ENCODE assay signal across 8 cellular contexts in the genomic region with DNA sequence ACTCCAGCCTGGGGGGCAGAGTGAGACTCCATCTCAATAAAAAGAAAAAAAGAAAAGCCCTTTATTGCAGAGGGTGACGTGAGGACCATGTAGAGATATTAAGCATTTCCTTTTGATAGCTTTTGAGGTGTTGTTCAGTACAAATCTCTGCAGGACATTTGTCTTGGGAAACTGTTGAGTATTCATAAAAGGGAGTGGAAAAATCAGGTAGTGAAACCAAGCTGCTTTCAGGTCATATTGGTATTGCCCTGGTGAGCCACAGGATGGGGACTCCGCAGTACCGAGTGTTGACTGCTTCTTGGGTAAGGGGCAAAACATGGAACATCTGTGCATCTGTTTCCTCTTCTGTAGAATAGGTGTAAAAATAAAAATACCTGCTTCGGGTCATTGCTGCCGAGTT. TPM values are rescaled to one million over a fixed set of nuclear protein-coding genes. Genes with fewer than 3 reads are reported as not detected.
DNase-seq lines count a peak whose midpoint lies in the region; ATAC-seq, FAIRE-seq and TF ChIP-seq lines count a peak whose summit lies in the region.

No MANE protein-coding gene starts in this region.

- peaks cover 15 to 45% of the 10 kb centered on the region in 2 experiments for H3K4me1 ChIP-seq in K562 (replicated peaks in 1 of 2; ENCODE audit: control insufficient read depth in 2 of 2, insufficient read depth in 2 of 2, low read length in 2 of 2)

- no peak for FAIRE-seq in K562 (lab: Jason Lieb, UNC)

- ATAC-seq in GM19455 (IDR thresholded peaks at IDR 0.05; ENCODE audit: unreplicated experiment) (peak; percentile 45), HG03097 (IDR thresholded peaks at IDR 0.05; ENCODE audit: low FRiP score, unreplicated experiment) (peak; percentile 41), K562 (no peak)

- no peak for TF ChIP-seq CTCF in GM06990 (IDR thresholded peaks at IDR 0.05; ENCODE audit: insufficient read depth, low read length, poor library complexity, severe bottlenecking)
- no peak for TF ChIP-seq CTCF in K562 (IDR thresholded peaks at IDR 0.05 in 2 of 3, conservative IDR thresholded peaks at IDR 0.05 in 1 of 3; ENCODE audit: insufficient read depth in 2 of 3, low read depth in 1 of 3, low read length in 3 of 3)
- TF ChIP-seq CTCF in lower leg skin (IDR thresholded peaks at IDR 0.05): no peak

- CTCF ChIA-PET in K562 (lab: Yijun Ruan, JAX; ENCODE audit: low intra/inter-chr PET ratio): no interaction called here

- H3K9me3 ChIP-seq in K562 (replicated peaks; ENCODE audit: control insufficient read depth, insufficient read depth, low read depth, low read length): no peaks in the 10 kb centered on the region

- BruUV-seq in K562 (replicated peaks; lab: Mats Ljungman, UMichigan): no TSS peak

- WGBS in K562 (ENCODE audit: insufficient coverage, low coverage, missing lambda C conversion rate): 80% methylated on average over 5 of the region's 5 CpGs
- 76 to 86% methylated on average over 5 of the region's 5 CpGs for WGBS in lower leg skin, 2 donors

- H3K9ac ChIP-seq in K562 (ENCODE audit: insufficient read depth in 1 of 2, low read depth in 2 of 2, low read length in 2 of 2): no peak overlapping the region

- H3K79me2 ChIP-seq in K562 (ENCODE audit: control insufficient read depth, insufficient read depth, low read length): peaks cover 11% of the 10 kb centered on the region; the same call in 1 of the 3 replicates

- peak; percentile 33 for DNase-seq in GM06990 (ENCODE audit: extremely low read depth, insufficient read length)
- no peak for DNase-seq in K562 (ENCODE audit: extremely low read depth in 1 of 4, low spot score in 3 of 4)
- DNase-seq in NCI-H524 treated with DMSO at 0.1 percent for 48 hours (lab: John Stamatoyannopoulos, UW): no peak
- DNase-seq in NCI-H1694 treated with DMSO at 0.1 percent for 48 hours (lab: John Stamatoyannopoulos, UW): no peak
- no peak for DNase-seq in lower leg skin (ENCODE audit: low spot score in 2 of 2)
- no peak for DNase-seq in DMS79 treated with DMSO at 0.1 percent for 48 hours (lab: John Stamatoyannopoulos, UW)

- no peak overlapping the region for H3K4me2 ChIP-seq in K562 (ENCODE audit: insufficient read depth, low read length)

- H4K20me1 ChIP-seq in K562 (replicated peaks; ENCODE audit: control insufficient read depth, insufficient read depth, low read length): no peaks in the 10 kb centered on the region; the same call in 1 of the 2 replicates

- no peak overlapping the region for H3K27ac ChIP-seq in K562 (ENCODE audit: extremely low read depth, low read depth, low read length)

- no peak overlapping the region for H3K4me3 ChIP-seq in GM06990 (replicated peaks; ENCODE audit: low read depth, low read length)
- no peak overlapping the region for H3K4me3 ChIP-seq in K562
- H3K4me3 ChIP-seq in lower leg skin (ENCODE audit: low read depth, poor library complexity, severe bottlenecking): no peak overlapping the region

- POLR2A ChIA-PET in K562 (lab: Yijun Ruan, JAX): interaction anchor here (0.7 to 10.9 kb wide), 6 partner anchors 9 to 33 kb away, joined by 3 to 220 read pairs (median 5); a partner anchor contains a TSS

- TF ChIP-seq EP300 in K562 (IDR thresholded peaks at IDR 0.05; ENCODE audit: low read length): no peak

- no peak for TF ChIP-seq RAD21 in K562 (CRISPR knock-in tag; conservative IDR thresholded peaks at IDR 0.05 in 1 of 2, IDR thresholded peaks at IDR 0.05 in 1 of 2)

- H3K9me1 ChIP-seq in K562 (ENCODE audit: control insufficient read depth, insufficient read depth, low read length): no peaks in the 10 kb centered on the region

- no peaks in the 10 kb centered on the region for H3K36me3 ChIP-seq in GM06990 (ENCODE audit: control insufficient read depth, insufficient read depth, low read length)
- peaks cover 8% of the 10 kb centered on the region; the same call in 2 of the 3 replicates for H3K36me3 ChIP-seq in K562 (ENCODE audit: control insufficient read depth, insufficient read depth, low read length)

- TF ChIP-seq POLR2A in K562 (conservative IDR thresholded peaks at IDR 0.05) (no peak), lower leg skin (IDR thresholded peaks at IDR 0.05) (no peak)

- in situ Hi-C loops in K562 (cut with MboI): no loop called here

- intact Hi-C loops in K562 (cut with micrococcal nuclease): no loop called here
- intact Hi-C loops in lower leg skin (cut with DNase I; ENCODE audit: low total_unique reads): no loop called here

- no peak overlapping the region for H2AFZ ChIP-seq in K562 (ENCODE audit: low read depth, low read length)

- H3K27me3 ChIP-seq in GM06990 (replicated peaks; ENCODE audit: control insufficient read depth, insufficient read depth, low read length) (no peaks in the 10 kb centered on the region), K562 (ENCODE audit: control insufficient read depth in 2 of 2, insufficient read depth in 2 of 2, low read length in 2 of 2) (no peaks in the 10 kb centered on the region)

TF ChIP-seq in K562, 482 proteins besides CTCF, POLR2A, EP300 and RAD21 (continues in another document):
- TF ChIP-seq MCM2 (IDR thresholded peaks at IDR 0.05; ENCODE audit: low read depth): no peak
- TF ChIP-seq, protein P1, sequence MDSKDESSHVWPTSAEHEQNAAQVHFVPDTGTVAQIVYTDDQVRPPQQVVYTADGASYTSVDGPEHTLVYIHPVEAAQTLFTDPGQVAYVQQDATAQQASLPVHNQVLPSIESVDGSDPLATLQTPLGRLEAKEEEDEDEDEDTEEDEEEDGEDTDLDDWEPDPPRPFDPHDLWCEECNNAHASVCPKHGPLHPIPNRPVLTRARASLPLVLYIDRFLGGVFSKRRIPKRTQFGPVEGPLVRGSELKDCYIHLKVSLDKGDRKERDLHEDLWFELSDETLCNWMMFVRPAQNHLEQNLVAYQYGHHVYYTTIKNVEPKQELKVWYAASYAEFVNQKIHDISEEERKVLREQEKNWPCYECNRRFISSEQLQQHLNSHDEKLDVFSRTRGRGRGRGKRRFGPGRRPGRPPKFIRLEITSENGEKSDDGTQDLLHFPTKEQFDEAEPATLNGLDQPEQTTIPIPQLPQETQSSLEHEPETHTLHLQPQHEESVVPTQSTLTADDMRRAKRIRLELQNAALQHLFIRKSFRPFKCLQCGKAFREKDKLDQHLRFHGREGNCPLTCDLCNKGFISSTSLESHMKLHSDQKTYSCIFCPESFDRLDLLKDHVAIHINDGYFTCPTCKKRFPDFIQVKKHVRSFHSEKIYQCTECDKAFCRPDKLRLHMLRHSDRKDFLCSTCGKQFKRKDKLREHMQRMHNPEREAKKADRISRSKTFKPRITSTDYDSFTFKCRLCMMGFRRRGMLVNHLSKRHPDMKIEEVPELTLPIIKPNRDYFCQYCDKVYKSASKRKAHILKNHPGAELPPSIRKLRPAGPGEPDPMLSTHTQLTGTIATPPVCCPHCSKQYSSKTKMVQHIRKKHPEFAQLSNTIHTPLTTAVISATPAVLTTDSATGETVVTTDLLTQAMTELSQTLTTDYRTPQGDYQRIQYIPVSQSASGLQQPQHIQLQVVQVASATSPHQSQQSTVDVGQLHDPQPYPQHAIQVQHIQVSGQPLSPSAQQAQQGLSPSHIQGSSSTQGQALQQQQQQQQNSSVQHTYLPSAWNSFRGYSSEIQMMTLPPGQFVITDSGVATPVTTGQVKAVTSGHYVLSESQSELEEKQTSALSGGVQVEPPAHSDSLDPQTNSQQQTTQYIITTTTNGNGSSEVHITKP (IDR thresholded peaks at IDR 0.05; ENCODE audit: partially characterized antibody): peak; percentile 58

RNA-seq across cellular contexts. Expression of a gene that starts 9.9 kb away (rescaled TPM):
- total RNA-seq in K562 (2011; cell fraction: chromatin; rRNA removed; ENCODE audit: low replicate concordance): 159 and 255 TPM in 2 replicates
- total RNA-seq in K562 (2011; cell fraction: nucleolus; rRNA removed): 75.7 and 94.0 TPM in 2 replicates
- total RNA-seq in K562 (2011; cell fraction: nucleoplasm; rRNA removed): 134 and 202 TPM in 2 replicates
- total RNA-seq in K562 (2014; rRNA removed) (22.4 and 22.9 TPM in 2 replicates), K562 (2014; rRNA removed; fragmentation: Illumina TruSeq; extraction: Trizol) (40.0 and 43.3 TPM in 2 replicates), K562 (2015; rRNA removed; fragmentation: Illumina TruSeq; extraction: Trizol) (31.1 and 32.3 TPM in 2 replicates), K562 (2021) (32.0 and 35.2 TPM in 2 replicates), lower leg skin (10 to 100 TPM in 3 of 4 donors, 1 to 10 TPM in 1; 9.5 to 24.1 (median 17.5) TPM)
- polyA plus RNA-seq in K562 (2011; rRNA removed) (20.6 and 27.4 TPM in 2 replicates), K562 (2014; fragmentation: Illumina TruSeq; extraction: Trizol) (23.7 and 24.8 TPM in 2 replicates), K562 (2014; fragmentation: Nextera tagmentation; extraction: Ambion mirVana) (10 to 100 TPM; 26.2 to 33.9 TPM), K562 (2014; rRNA removed) (17.7 and 23.5 TPM in 2 replicates)
- polyA plus RNA-seq in K562 (2011; cell fraction: cytosol; rRNA removed): 5.8 and 10.0 TPM in 2 replicates
- 33.1 and 38.3 TPM in 2 replicates for polyA plus RNA-seq in K562 (2011; cell fraction: nucleus; rRNA removed)
- polyA plus RNA-seq in K562 (2012): 25.5 and 30.9 TPM in 2 replicates
- polyA minus RNA-seq in K562 (2011; rRNA and poly(A)+ RNA removed): 91.6 and 111 TPM in 2 replicates
- polyA minus RNA-seq in K562 (2011; cell fraction: cytosol; rRNA and poly(A)+ RNA removed): 22.8 and 25.6 TPM in 2 replicates
- polyA minus RNA-seq in K562 (2011; cell fraction: nucleus; rRNA and poly(A)+ RNA removed): 77.7 and 104 TPM in 2 replicates

RNA-seq across cellular contexts. Expression of a gene that starts 36.0 kb away (rescaled TPM):
- total RNA-seq in K562 (2011; cell fraction: chromatin; rRNA removed; ENCODE audit: low replicate concordance): 20.5 and 21.4 TPM in 2 replicates
- total RNA-seq in K562 (2011; cell fraction: nucleolus; rRNA removed): 18.0 and 18.2 TPM in 2 replicates
- 15.5 and 18.3 TPM in 2 replicates for total RNA-seq in K562 (2011; cell fraction: nucleoplasm; rRNA removed)
- 6.6 and 8.1 TPM in 2 replicates for total RNA-seq in K562 (2014; rRNA removed)
- total RNA-seq in K562 (2014; rRNA removed; fragmentation: Illumina TruSeq; extraction: Trizol): 4.2 and 4.6 TPM in 2 replicates
- 4.1 and 4.6 TPM in 2 replicates for total RNA-seq in K562 (2015; rRNA removed; fragmentation: Illumina TruSeq; extraction: Trizol)
- total RNA-seq in K562 (2021): 5.6 and 6.0 TPM in 2 replicates
- 3.8 and 6.4 TPM in 2 replicates for polyA plus RNA-seq in K562 (2011; rRNA removed)
- polyA plus RNA-seq in K562 (2011; cell fraction: cytosol; rRNA removed): 5.6 and 16.4 TPM in 2 replicates
- polyA plus RNA-seq in K562 (2011; cell fraction: nucleus; rRNA removed): 4.5 and 5.7 TPM in 2 replicates
- 3.5 and 4.1 TPM in 2 replicates for polyA plus RNA-seq in K562 (2012)
- 2.9 and 3.7 TPM in 2 replicates for polyA plus RNA-seq in K562 (2014; fragmentation: Illumina TruSeq; extraction: Trizol)
- 1 to 10 TPM; 1.3 to 1.4 TPM for polyA plus RNA-seq in K562 (2014; fragmentation: Nextera tagmentation; extraction: Ambion mirVana)
- polyA plus RNA-seq in K562 (2014; rRNA removed): 5.2 and 7.4 TPM in 2 replicates
- polyA minus RNA-seq in K562 (2011; rRNA and poly(A)+ RNA removed): 10.9 and 15.6 TPM in 2 replicates
- polyA minus RNA-seq in K562 (2011; cell fraction: cytosol; rRNA and poly(A)+ RNA removed): 4.8 and 5.0 TPM in 2 replicates
- polyA minus RNA-seq in K562 (2011; cell fraction: nucleus; rRNA and poly(A)+ RNA removed): 22.3 and 23.8 TPM in 2 replicates
- total RNA-seq in lower leg skin: 10 to 100 TPM; 35.2 to 63.8 (median 59.6) TPM
